ENCODE assay signal across 9 cellular contexts in genomic region chr7:43362652-43363428, GRCh38.
DNase-seq lines count a peak whose midpoint lies in the region; ATAC-seq, FAIRE-seq and TF ChIP-seq lines count a peak whose summit lies in the region.
"Had no signal": no experiment of that assay in that cellular context is flagged by ENCODE, and none has a peak within 500 bp of the region (broad histone marks: within the 10 kb centered on the region; RNA-seq: fewer than 3 reads in every experiment).

No MANE protein-coding gene starts in this region.

- H3K36me3 ChIP-seq in bronchial epithelial cell (ENCODE audit: control insufficient read depth, insufficient read depth, low read length), result no peaks in the 10 kb centered on the region

- POLR2A ChIA-PET in activated CD8-positive, alpha-beta T cell treated with anti-CD3 and anti-CD28 coated beads for 36 hours (lab: Charles Lee), result no interaction called here

- no peaks in the 10 kb centered on the region for H3K9me3 Mint-ChIP-seq in neural crest cell
- H3K9me3 Mint-ChIP-seq in activated CD8-positive, alpha-beta T cell treated with anti-CD3 and anti-CD28 coated beads for 36 hours, result no peaks in the 10 kb centered on the region

- ATAC-seq in activated CD8-positive, alpha-beta T cell treated with anti-CD3 and anti-CD28 coated beads for 36 hours, result no peak
- no peak for ATAC-seq in GM21360 (IDR thresholded peaks at IDR 0.05; ENCODE audit: unreplicated experiment)
- ATAC-seq: mucosa of descending colon had no signal

- intact Hi-C loops in activated CD8-positive, alpha-beta T cell treated with anti-CD3 and anti-CD28 coated beads for 36 hours (cut with micrococcal nuclease), result no loop called here

- no peaks in the 10 kb centered on the region for H3K36me3 Mint-ChIP-seq in neural crest cell (ENCODE audit: low read depth)
- no peaks in the 10 kb centered on the region for H3K36me3 Mint-ChIP-seq in activated CD8-positive, alpha-beta T cell treated with anti-CD3 and anti-CD28 coated beads for 36 hours (ENCODE audit: low read depth)

- no peak overlapping the region for H3K4me3 Mint-ChIP-seq in neural crest cell
- H3K4me3 Mint-ChIP-seq in activated CD8-positive, alpha-beta T cell treated with anti-CD3 and anti-CD28 coated beads for 36 hours, result no peak overlapping the region

- peak overlapping the region; percentile 90 for H3K27ac Mint-ChIP-seq in neural crest cell (ENCODE audit: unreplicated experiment)
- H3K27ac Mint-ChIP-seq in activated CD8-positive, alpha-beta T cell treated with anti-CD3 and anti-CD28 coated beads for 36 hours, result no peak overlapping the region

- H3K4me1 Mint-ChIP-seq in neural crest cell, result peaks cover 7% of the 10 kb centered on the region
- H3K4me1 Mint-ChIP-seq in activated CD8-positive, alpha-beta T cell treated with anti-CD3 and anti-CD28 coated beads for 36 hours (ENCODE audit: low read depth), result no peaks in the 10 kb centered on the region

- H3K27me3 Mint-ChIP-seq in neural crest cell (ENCODE audit: low read depth), result no peaks in the 10 kb centered on the region
- H3K27me3 Mint-ChIP-seq in activated CD8-positive, alpha-beta T cell treated with anti-CD3 and anti-CD28 coated beads for 36 hours, result peaks cover 5% of the 10 kb centered on the region

- peak; percentile 53 for DNase-seq in G401 (ENCODE audit: low spot score)
- peak; percentile 68 for DNase-seq in NCI-H1105 treated with DMSO at 0.1 percent for 48 hours (lab: John Stamatoyannopoulos, UW)
- peak; percentile 77 for DNase-seq in bronchial epithelial cell (ENCODE audit: low read depth)
- no peak for DNase-seq in neural crest cell (ENCODE audit: low read depth, low spot score)
- DNase-seq in activated CD4-positive, alpha-beta T cell treated with anti-CD3 and anti-CD28 coated beads for 4 hours, result no peak
- no peak for DNase-seq in activated CD8-positive, alpha-beta T cell treated with anti-CD3 and anti-CD28 coated beads for 36 hours
- no peak for DNase-seq in D341Med (ENCODE audit: low spot score)

- FAIRE-seq in bronchial epithelial cell (lab: Jason Lieb, UNC), result peak; percentile 90

- CTCF ChIA-PET in activated CD8-positive, alpha-beta T cell treated with anti-CD3 and anti-CD28 coated beads for 36 hours (lab: Charles Lee), result no interaction called here

- in situ Hi-C loops in G401 (cut with HindIII; ENCODE audit: low sequenced_read_pairs), result no loop called here

- no peak overlapping the region for H3K4me3 ChIP-seq in bronchial epithelial cell (ENCODE audit: low read depth, low read length)
- H3K4me3 ChIP-seq: mucosa of descending colon had no signal

- TF ChIP-seq CTCF in bronchial epithelial cell (IDR thresholded peaks at IDR 0.05; ENCODE audit: insufficient read depth, low read length, severe bottlenecking), result no peak
- TF ChIP-seq CTCF in neural crest cell (conservative IDR thresholded peaks at IDR 0.05), result no peak
- no peak for TF ChIP-seq CTCF in activated CD8-positive, alpha-beta T cell treated with anti-CD3 and anti-CD28 coated beads for 36 hours (IDR thresholded peaks at IDR 0.05)

- no peaks in the 10 kb centered on the region for H3K27me3 ChIP-seq in bronchial epithelial cell (ENCODE audit: control insufficient read depth, insufficient read depth, low read length)

Comparison
In these comparisons a context has a peak if more than half of its experiments do, and no peak if none do; other contexts are left out.
1. DNase-seq: peak in G401 (single experiment), NCI-H1105 treated with DMSO at 0.1 percent for 48 hours (single experiment) and bronchial epithelial cell (single experiment); none in neural crest cell (single experiment), activated CD4-positive, alpha-beta T cell treated with anti-CD3 and anti-CD28 coated beads for 4 hours (0 of 2), activated CD8-positive, alpha-beta T cell treated with anti-CD3 and anti-CD28 coated beads for 36 hours (single experiment) and D341Med (single experiment).